ENCODE assay signal across 1 cellular context in the genomic region with DNA sequence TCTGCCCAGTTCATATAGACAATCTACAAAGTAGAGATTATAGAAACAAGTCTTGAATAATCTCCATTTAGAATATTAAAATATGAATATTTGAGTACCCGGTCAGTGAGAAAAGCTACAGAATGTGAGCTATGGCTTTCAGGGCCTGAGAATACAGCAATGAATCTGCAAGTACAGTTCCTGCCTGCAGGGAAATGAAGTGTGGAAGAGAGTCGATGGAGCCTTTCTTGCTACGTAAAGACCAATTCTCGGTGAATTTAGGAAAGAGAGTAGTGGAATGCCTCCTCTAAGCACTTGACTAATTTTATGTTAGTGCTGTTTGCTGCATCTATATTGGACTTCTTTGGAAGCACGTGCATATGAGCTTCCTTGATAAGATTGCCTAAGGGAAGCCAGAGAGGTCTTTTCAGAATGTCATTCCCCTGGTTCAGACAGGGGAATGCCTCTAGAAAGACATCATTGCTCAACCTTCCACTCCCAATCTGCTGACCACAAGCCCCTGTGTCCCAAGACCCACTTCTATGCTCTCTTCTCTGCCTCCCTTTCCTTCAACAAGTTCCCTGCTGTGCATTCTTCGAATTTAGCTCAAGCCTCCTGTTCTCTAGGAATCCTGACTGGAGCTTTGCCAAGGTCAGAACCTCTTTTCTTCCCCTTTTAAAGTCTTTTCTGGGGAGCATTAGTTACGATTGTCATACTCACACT.
TF ChIP-seq lines count a peak whose summit lies in the region.

No MANE protein-coding gene starts in this region.

TF ChIP-seq in GM23338, 12 proteins besides CTCF, POLR2A, EP300 and RAD21 (continued from another document):
- peak; percentile 78; the same call in 1 of the 2 replicates for TF ChIP-seq ZNF462 (CRISPR knock-in tag; IDR thresholded peaks at IDR 0.05)
